1 cellular context compared by ENCODE assay signal in genomic region chr3:150687613-150688012, GRCh38.
TF ChIP-seq lines count a peak whose summit lies in the region.

No MANE protein-coding gene starts in this region.

TF ChIP-seq in K562, 482 proteins besides CTCF, POLR2A, EP300 and RAD21 (continued from another document and continues in another):
- TF ChIP-seq HES1 (IDR thresholded peaks at IDR 0.05; ENCODE audit: low read depth), result no peak
- no peak for TF ChIP-seq ZKSCAN3 (CRISPR knock-in tag; IDR thresholded peaks at IDR 0.05)
- TF ChIP-seq ZSCAN29 (IDR thresholded peaks at IDR 0.05), result no peak
- TF ChIP-seq IFI16 (CRISPR knock-in tag; IDR thresholded peaks at IDR 0.05), result no peak
- TF ChIP-seq TOE1 (IDR thresholded peaks at IDR 0.05; ENCODE audit: borderline replicate concordance), result no peak
- TF ChIP-seq TOE1 (CRISPR knock-in tag; IDR thresholded peaks at IDR 0.05; ENCODE audit: borderline replicate concordance, low read depth), result no peak
- TF ChIP-seq HDAC1 (IDR thresholded peaks at IDR 0.05), result 0 out of 4 replicates have a peak, but pooled peaks of 1 of the 2 experiments have one; percentile 44
- TF ChIP-seq MTA2 (IDR thresholded peaks at IDR 0.05; ENCODE audit: low read depth), result 0 out of 2 replicates have a peak, but pooled peaks have one; percentile 41
- no peak for TF ChIP-seq TGIF2 (CRISPR knock-in tag; IDR thresholded peaks at IDR 0.05)
- TF ChIP-seq GABPA (tag; conservative IDR thresholded peaks at IDR 0.05; ENCODE audit: low read depth), result no peak
- TF ChIP-seq CGGBP1 (CRISPR knock-in tag; IDR thresholded peaks at IDR 0.05), result no peak
- no peak for TF ChIP-seq NFE2 (IDR thresholded peaks at IDR 0.05; ENCODE audit: low read depth)
- no peak for TF ChIP-seq C11orf30 (IDR thresholded peaks at IDR 0.05; ENCODE audit: low read depth)
- no peak for TF ChIP-seq TRIM24 (IDR thresholded peaks at IDR 0.05)
- no peak for TF ChIP-seq CBX8 (IDR thresholded peaks at IDR 0.05; ENCODE audit: borderline replicate concordance, extremely low read depth, low read depth, low read length, poor library complexity, severe bottlenecking)
- TF ChIP-seq SAP30 (IDR thresholded peaks at IDR 0.05; ENCODE audit: borderline replicate concordance, insufficient read depth, low read depth, low read length, poor library complexity, severe bottlenecking), result no peak
- no peak for TF ChIP-seq ELF4 (CRISPR knock-in tag; IDR thresholded peaks at IDR 0.05)
- no peak for TF ChIP-seq MITF (IDR thresholded peaks at IDR 0.05)
- no peak for TF ChIP-seq HMBOX1 (IDR thresholded peaks at IDR 0.05)
- TF ChIP-seq ZNF586 (CRISPR knock-in tag; conservative IDR thresholded peaks at IDR 0.05), result no peak
- no peak for TF ChIP-seq HMGXB4 (CRISPR knock-in tag; IDR thresholded peaks at IDR 0.05)
- TF ChIP-seq MCM3 (IDR thresholded peaks at IDR 0.05), result no peak
- TF ChIP-seq NFIX (CRISPR knock-in tag; IDR thresholded peaks at IDR 0.05; ENCODE audit: low read depth), result no peak
- no peak for TF ChIP-seq ZNF212 (CRISPR knock-in tag; IDR thresholded peaks at IDR 0.05)
- TF ChIP-seq POLR2AphosphoS5 (IDR thresholded peaks at IDR 0.05; ENCODE audit: control insufficient read depth, insufficient read depth, low read depth, low read length), result peak; percentile 33; the same call in 1 of the 2 replicates
- TF ChIP-seq DNMT1 (IDR thresholded peaks at IDR 0.05), result no peak
- TF ChIP-seq TEAD4 (IDR thresholded peaks at IDR 0.05; ENCODE audit: low read length), result peak; percentile 50; the same call in 1 of the 2 replicates
- no peak for TF ChIP-seq TEAD4 (CRISPR knock-in tag; IDR thresholded peaks at IDR 0.05; ENCODE audit: borderline replicate concordance)
- TF ChIP-seq ZNF695 (CRISPR knock-in tag; IDR thresholded peaks at IDR 0.05), result no peak
- TF ChIP-seq NR0B1 (IDR thresholded peaks at IDR 0.05; ENCODE audit: partially characterized antibody), result no peak
- TF ChIP-seq MCM7 (IDR thresholded peaks at IDR 0.05), result no peak
- TF ChIP-seq ZNF561 (CRISPR knock-in tag; conservative IDR thresholded peaks at IDR 0.05), result no peak
- TF ChIP-seq CBFA2T2 (conservative IDR thresholded peaks at IDR 0.05), result peak; percentile 61
- TF ChIP-seq MLLT1 (IDR thresholded peaks at IDR 0.05), result no peak
- TF ChIP-seq HMGN3 (IDR thresholded peaks at IDR 0.05; ENCODE audit: borderline replicate concordance, extremely low read depth, insufficient read length, low read depth, low read length), result no peak
- TF ChIP-seq TFAP4 (CRISPR knock-in tag; IDR thresholded peaks at IDR 0.05; ENCODE audit: borderline replicate concordance), result no peak
- peak; percentile 57 to 63; a peak in 3 of 4 replicates for TF ChIP-seq KDM1A (IDR thresholded peaks at IDR 0.05)
- no peak for TF ChIP-seq CBX5 (IDR thresholded peaks at IDR 0.05; ENCODE audit: borderline replicate concordance, low read depth)
- TF ChIP-seq PML (IDR thresholded peaks at IDR 0.05; ENCODE audit: low read length), result no peak
- no peak for TF ChIP-seq FOXK1 (CRISPR knock-in tag; IDR thresholded peaks at IDR 0.05; ENCODE audit: borderline replicate concordance)
- peak; percentile 68 for TF ChIP-seq ARID1B (IDR thresholded peaks at IDR 0.05)
- no peak for TF ChIP-seq ZNF384 (IDR thresholded peaks at IDR 0.05; ENCODE audit: low read depth, low read length)
- TF ChIP-seq ZSCAN32 (CRISPR knock-in tag; IDR thresholded peaks at IDR 0.05), result no peak
- no peak for TF ChIP-seq OTX1 (CRISPR knock-in tag; IDR thresholded peaks at IDR 0.05)
- no peak for TF ChIP-seq SAFB (IDR thresholded peaks at IDR 0.05; ENCODE audit: borderline replicate concordance, low read depth, low read length)
- no peak for TF ChIP-seq POLR2B (IDR thresholded peaks at IDR 0.05; ENCODE audit: low read depth, partially characterized antibody)
- no peak for TF ChIP-seq ZNF436 (CRISPR knock-in tag; IDR thresholded peaks at IDR 0.05)
- no peak for TF ChIP-seq CHD7 (IDR thresholded peaks at IDR 0.05; ENCODE audit: low read depth, low read length)
- no peak for TF ChIP-seq TBL1XR1 (IDR thresholded peaks at IDR 0.05; ENCODE audit: low read length in 2 of 2)
- TF ChIP-seq DPF2 (IDR thresholded peaks at IDR 0.05), result peak; percentile 62
